Comparison of ENCODE assay signal across 10 cellular contexts in the genomic region with DNA sequence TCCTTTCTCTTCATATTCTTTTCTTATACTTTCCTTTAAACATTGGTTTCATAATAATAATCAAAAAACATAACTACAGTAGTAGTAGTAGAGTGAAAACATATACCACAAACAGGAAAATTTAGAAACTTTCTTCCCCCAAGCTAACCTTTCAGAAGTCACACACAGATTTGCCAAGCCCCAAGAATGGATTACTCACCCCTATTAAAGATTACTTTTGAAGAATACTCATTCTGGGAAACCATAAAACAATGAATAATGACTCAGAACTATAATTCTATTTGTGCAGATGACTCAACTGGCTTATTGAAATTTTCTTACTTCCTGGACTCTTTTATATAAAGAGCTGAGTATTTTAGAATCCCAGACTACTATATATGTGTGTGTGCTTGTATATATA.
A peak's percentile ranks its signal among the peaks of the same experiment; 100 is the strongest.
DNase-seq lines count a peak whose midpoint lies in the region; ATAC-seq and TF ChIP-seq lines count a peak whose summit lies in the region.
"Had no signal": no experiment of that assay in that cellular context is flagged by ENCODE, and none has a peak within 500 bp of the region (broad histone marks: within the 10 kb centered on the region; RNA-seq: fewer than 3 reads in every experiment).

No MANE protein-coding gene starts in this region.

- no peak overlapping the region for H3K9ac ChIP-seq in adipocyte (ENCODE audit: low read length)
- H3K9ac ChIP-seq: BLaER1 had no signal

- H3K36me3 Mint-ChIP-seq in activated T-cell treated with anti-CD3 and anti-CD28 coated beads, Interleukin-2, amount 50 U/mL, for 24 hours (ENCODE audit: low read depth) = no peaks in the 10 kb centered on the region
- no peaks in the 10 kb centered on the region for H3K36me3 Mint-ChIP-seq in stimulated activated naive B cell treated with anti-CD40 and anti-IgM and Interleukin-4, amounts not matched to agents 10 μg/mL and 1 μg/mL and 100 μg/mL, for 72 hours
- peaks cover under 1% of the 10 kb centered on the region for H3K36me3 Mint-ChIP-seq in glutamatergic neuron (ENCODE audit: unreplicated experiment)

- DNase-seq in activated T-cell treated with anti-CD3 and anti-CD28 coated beads, Interleukin-2, amount 50 U/mL, for 24 hours = no peak
- DNase-seq in activated T-cell treated with anti-CD3 and anti-CD28 coated beads for 4 hours (no peak), adipocyte (ENCODE audit: low read depth) (peak; percentile 79), glutamatergic neuron (no peak), AML-193 (lab: John Stamatoyannopoulos, UW) (no peak)
- DNase-seq in stimulated activated naive B cell treated with anti-CD40 and anti-IgM and Interleukin-4, amounts not matched to agents 10 μg/mL and 1 μg/mL and 100 μg/mL, for 72 hours = no peak
- DNase-seq in activated naive CD4-positive, alpha-beta T cell (lab: John Stamatoyannopoulos, UW) = no peak
- DNase-seq: Karpas-422 had no signal

- H3K4me3 ChIP-seq in adipocyte (ENCODE audit: low read length) = no peak overlapping the region
- H3K4me3 ChIP-seq: BLaER1 had no signal

- no peaks in the 10 kb centered on the region for H3K27me3 ChIP-seq in adipocyte (replicated peaks; ENCODE audit: control insufficient read depth, insufficient read depth, low read length)
- H3K27me3 ChIP-seq: BLaER1 had no signal

- H3K36me3 ChIP-seq in adipocyte (ENCODE audit: control insufficient read depth, insufficient read depth, low read length, severe bottlenecking) = no peaks in the 10 kb centered on the region
- H3K36me3 ChIP-seq: BLaER1 had no signal

- H3K9me3 ChIP-seq in adipocyte (ENCODE audit: control insufficient read depth, low read length) = no peaks in the 10 kb centered on the region
- H3K9me3 ChIP-seq: BLaER1 had no signal

- ATAC-seq in HG03064 (IDR thresholded peaks at IDR 0.05; ENCODE audit: low read depth, unreplicated experiment) = peak; percentile 88
- ATAC-seq in stimulated activated naive B cell treated with anti-CD40 and anti-IgM and Interleukin-4, amounts not matched to agents 10 μg/mL and 1 μg/mL and 100 μg/mL, for 72 hours (replicated peaks) = peak; percentile 57 to 78

- H3K4me1 Mint-ChIP-seq in activated T-cell treated with anti-CD3 and anti-CD28 coated beads, Interleukin-2, amount 50 U/mL, for 24 hours (ENCODE audit: low read depth) = peaks cover 27% of the 10 kb centered on the region
- no peaks in the 10 kb centered on the region for H3K4me1 Mint-ChIP-seq in stimulated activated naive B cell treated with anti-CD40 and anti-IgM and Interleukin-4, amounts not matched to agents 10 μg/mL and 1 μg/mL and 100 μg/mL, for 72 hours
- peaks cover 9% of the 10 kb centered on the region for H3K4me1 Mint-ChIP-seq in glutamatergic neuron (ENCODE audit: low read depth, unreplicated experiment)

- no peak for TF ChIP-seq CTCF in glutamatergic neuron (IDR thresholded peaks at IDR 0.05; ENCODE audit: partially characterized antibody, unreplicated experiment)

- H3K27ac Mint-ChIP-seq in activated T-cell treated with anti-CD3 and anti-CD28 coated beads, Interleukin-2, amount 50 U/mL, for 24 hours = peak overlapping the region; percentile 16
- no peak overlapping the region for H3K27ac Mint-ChIP-seq in stimulated activated naive B cell treated with anti-CD40 and anti-IgM and Interleukin-4, amounts not matched to agents 10 μg/mL and 1 μg/mL and 100 μg/mL, for 72 hours
- H3K27ac Mint-ChIP-seq in glutamatergic neuron (ENCODE audit: unreplicated experiment) = no peak overlapping the region

- no peaks in the 10 kb centered on the region for H3K9me3 Mint-ChIP-seq in activated T-cell treated with anti-CD3 and anti-CD28 coated beads, Interleukin-2, amount 50 U/mL, for 24 hours
- peaks cover 0 to 4% of the 10 kb centered on the region in 2 donors for H3K9me3 Mint-ChIP-seq in stimulated activated naive B cell treated with anti-CD40 and anti-IgM and Interleukin-4, amounts not matched to agents 10 μg/mL and 1 μg/mL and 100 μg/mL, for 72 hours
- H3K9me3 Mint-ChIP-seq in glutamatergic neuron (ENCODE audit: unreplicated experiment) = peaks cover 2% of the 10 kb centered on the region

- no peak overlapping the region for H3K4me3 Mint-ChIP-seq in activated T-cell treated with anti-CD3 and anti-CD28 coated beads, Interleukin-2, amount 50 U/mL, for 24 hours
- H3K4me3 Mint-ChIP-seq in stimulated activated naive B cell treated with anti-CD40 and anti-IgM and Interleukin-4, amounts not matched to agents 10 μg/mL and 1 μg/mL and 100 μg/mL, for 72 hours = no peak overlapping the region
- no peak overlapping the region for H3K4me3 Mint-ChIP-seq in glutamatergic neuron (ENCODE audit: unreplicated experiment)

- peaks cover 37% of the 10 kb centered on the region for H3K27me3 Mint-ChIP-seq in activated T-cell treated with anti-CD3 and anti-CD28 coated beads, Interleukin-2, amount 50 U/mL, for 24 hours
- H3K27me3 Mint-ChIP-seq in stimulated activated naive B cell treated with anti-CD40 and anti-IgM and Interleukin-4, amounts not matched to agents 10 μg/mL and 1 μg/mL and 100 μg/mL, for 72 hours = no peaks in the 10 kb centered on the region
- H3K27me3 Mint-ChIP-seq in glutamatergic neuron (ENCODE audit: unreplicated experiment) = no peaks in the 10 kb centered on the region

- peaks cover 35% of the 10 kb centered on the region for H3K4me1 ChIP-seq in adipocyte (ENCODE audit: control insufficient read depth, insufficient read depth, low read length)
- H3K4me1 ChIP-seq: BLaER1 had no signal
